Comparison of ENCODE assay signal across 1 cellular context in the genomic region with DNA sequence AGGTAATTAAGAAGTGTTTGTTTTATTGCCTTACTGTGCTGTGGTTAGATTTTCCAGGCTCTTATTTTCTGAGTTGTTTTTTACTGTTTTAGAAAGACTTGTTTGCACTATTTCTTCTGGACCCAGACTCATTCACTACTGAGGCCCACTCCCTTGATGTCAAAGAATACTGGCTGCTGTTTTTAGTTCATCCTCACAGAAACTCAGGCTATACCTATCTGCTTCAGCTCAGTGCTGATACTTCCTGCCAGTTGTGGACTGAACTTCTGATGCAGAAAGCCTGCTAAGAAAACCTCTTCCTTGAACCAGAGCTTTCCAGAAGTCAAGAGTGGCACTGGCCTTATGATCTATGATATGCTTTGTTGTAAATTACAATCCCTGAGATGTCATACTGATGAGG.
TF ChIP-seq lines count a peak whose summit lies in the region.

No MANE protein-coding gene starts in this region.

TF ChIP-seq in GM12878, 131 proteins besides CTCF, POLR2A, EP300 and RAD21:
- TF ChIP-seq MLLT1 (IDR thresholded peaks at IDR 0.05) (no peak), ZNF24 (IDR thresholded peaks at IDR 0.05) (no peak), CEBPB (IDR thresholded peaks at IDR 0.05; ENCODE audit: borderline replicate concordance in 1 of 2, low read depth in 2 of 2, low read length in 2 of 2) (no peak), FOXK2 (IDR thresholded peaks at IDR 0.05) (no peak), IRF4 (IDR thresholded peaks at IDR 0.05; ENCODE audit: low read depth, low read length) (no peak), HDGF (IDR thresholded peaks at IDR 0.05) (no peak), EZH2 (IDR thresholded peaks at IDR 0.05; ENCODE audit: borderline replicate concordance, control insufficient read depth, low read depth, low read length) (no peak), HDAC2 (IDR thresholded peaks at IDR 0.05) (no peak), CBX5 (IDR thresholded peaks at IDR 0.05; ENCODE audit: low read depth) (no peak), WRNIP1 (IDR thresholded peaks at IDR 0.05; ENCODE audit: borderline replicate concordance, low read depth, low read length) (no peak), SP1 (IDR thresholded peaks at IDR 0.05; ENCODE audit: low read depth, low read length) (no peak)
